In genomic region chr17:28902819-28903545, GRCh38 we compare ENCODE assay signal across 1 cellular context.
TF ChIP-seq lines count a peak whose summit lies in the region.

TSS of gene DHRS13 (minus strand) at chr17:28903079. CDS start at chr17:28902944, 135 bp downstream.

TF ChIP-seq in HepG2, 621 proteins besides CTCF, POLR2A, EP300 and RAD21 (continued from another document and continues in another):
- TF ChIP-seq ZMAT5 (CRISPR knock-in tag; IDR thresholded peaks at IDR 0.05; ENCODE audit: borderline replicate concordance, low read depth) (no peak), ZNF777 (CRISPR knock-in tag; IDR thresholded peaks at IDR 0.05) (no peak), AFF4 (CRISPR knock-in tag; IDR thresholded peaks at IDR 0.05) (no peak; the same call in 1 of the 2 replicates), TARDBP (CRISPR knock-in tag; IDR thresholded peaks at IDR 0.05) (peak; percentile 95; the same call in 1 of the 2 replicates), MED1 (CRISPR knock-in tag; IDR thresholded peaks at IDR 0.05) (peak; percentile 90), XRCC5 (optimal IDR thresholded peaks at IDR 0.05; ENCODE audit: low read length) (peak; percentile 100), ZNF652 (CRISPR knock-in tag; IDR thresholded peaks at IDR 0.05; ENCODE audit: borderline replicate concordance, low read depth) (0 out of 2 replicates have a peak, but pooled peaks have one; percentile 19), MYPOP (CRISPR knock-in tag; IDR thresholded peaks at IDR 0.05) (peak; percentile 61), CEBPG (CRISPR knock-in tag; IDR thresholded peaks at IDR 0.05) (peak; percentile 37), ZNF468 (CRISPR knock-in tag; IDR thresholded peaks at IDR 0.05) (no peak), ZNF331 (CRISPR knock-in tag; IDR thresholded peaks at IDR 0.05) (peak; percentile 87), ZSCAN9 (CRISPR knock-in tag; IDR thresholded peaks at IDR 0.05; ENCODE audit: borderline replicate concordance) (0 out of 2 replicates have a peak, but pooled peaks have one; percentile 58), ZNF768 (CRISPR knock-in tag; IDR thresholded peaks at IDR 0.05) (peak; percentile 39; the same call in 1 of the 2 replicates), IRF9 (CRISPR knock-in tag; IDR thresholded peaks at IDR 0.05; ENCODE audit: borderline replicate concordance) (peak; percentile 94), ZNF546 (CRISPR knock-in tag; conservative IDR thresholded peaks at IDR 0.05) (peak; percentile 58; the same call in 1 of the 2 replicates), ZNF775 (CRISPR knock-in tag; IDR thresholded peaks at IDR 0.05; ENCODE audit: borderline replicate concordance) (no peak), ZXDC (CRISPR knock-in tag; IDR thresholded peaks at IDR 0.05) (no peak; the same call in 1 of the 2 replicates), GFI1 (CRISPR knock-in tag; IDR thresholded peaks at IDR 0.05; ENCODE audit: borderline replicate concordance) (no peak), ZNF335 (CRISPR knock-in tag; IDR thresholded peaks at IDR 0.05) (0 out of 2 replicates have a peak, but pooled peaks have one; percentile 48), GZF1 (CRISPR knock-in tag; IDR thresholded peaks at IDR 0.05) (no peak), SIX4 (CRISPR knock-in tag; IDR thresholded peaks at IDR 0.05) (no peak; the same call in 1 of the 2 replicates), ZNF597 (CRISPR knock-in tag; IDR thresholded peaks at IDR 0.05) (no peak), ZNF101 (CRISPR knock-in tag; IDR thresholded peaks at IDR 0.05; ENCODE audit: borderline replicate concordance, low read depth) (no peak), ZNF530 (CRISPR knock-in tag; IDR thresholded peaks at IDR 0.05; ENCODE audit: low read depth) (no peak), ZNF878 (CRISPR knock-in tag; IDR thresholded peaks at IDR 0.05) (no peak), ZNF510 (CRISPR knock-in tag; IDR thresholded peaks at IDR 0.05; ENCODE audit: low read depth) (no peak; the same call in 1 of the 2 replicates), MZF1 (CRISPR knock-in tag; IDR thresholded peaks at IDR 0.05; ENCODE audit: borderline replicate concordance) (no peak), SALL2 (CRISPR knock-in tag; IDR thresholded peaks at IDR 0.05) (peak; percentile 72; the same call in 1 of the 2 replicates), IRX3 (CRISPR knock-in tag; IDR thresholded peaks at IDR 0.05; ENCODE audit: borderline replicate concordance, low read depth) (0 out of 2 replicates have a peak, but pooled peaks have one; percentile 86), FOXC1 (CRISPR knock-in tag; IDR thresholded peaks at IDR 0.05; ENCODE audit: borderline replicate concordance) (peak; percentile 59), ZNF891 (CRISPR knock-in tag; IDR thresholded peaks at IDR 0.05) (0 out of 2 replicates have a peak, but pooled peaks have one; percentile 10), IKZF5 (CRISPR knock-in tag; IDR thresholded peaks at IDR 0.05) (peak; percentile 86), TAF15 (IDR thresholded peaks at IDR 0.05; ENCODE audit: low read depth, low read length, poor library complexity, severe bottlenecking) (peak; percentile 43), ZNF292 (CRISPR knock-in tag; IDR thresholded peaks at IDR 0.05; ENCODE audit: borderline replicate concordance, low read depth) (no peak), ASH2L (IDR thresholded peaks at IDR 0.05; ENCODE audit: insufficient read length, low read depth, low read length) (peak; percentile 79), ZNF276 (CRISPR knock-in tag; IDR thresholded peaks at IDR 0.05; ENCODE audit: low read depth) (peak; percentile 88), ZNF883 (CRISPR knock-in tag; IDR thresholded peaks at IDR 0.05; ENCODE audit: not compliant biosample characterization) (peak; percentile 24), NR2F1 (CRISPR knock-in tag; IDR thresholded peaks at IDR 0.05) (no peak), U2AF1 (optimal IDR thresholded peaks at IDR 0.05; ENCODE audit: low read depth, low read length) (no peak), REPIN1 (CRISPR knock-in tag; IDR thresholded peaks at IDR 0.05; ENCODE audit: borderline replicate concordance, low read depth) (peak; percentile 82), ZBTB3 (CRISPR knock-in tag; IDR thresholded peaks at IDR 0.05; ENCODE audit: borderline replicate concordance, low read depth) (no peak; the same call in 1 of the 2 replicates), ZBTB4 (CRISPR knock-in tag; IDR thresholded peaks at IDR 0.05; ENCODE audit: borderline replicate concordance) (0 out of 2 replicates have a peak, but pooled peaks have one; percentile 22), ZNF737 (CRISPR knock-in tag; IDR thresholded peaks at IDR 0.05; ENCODE audit: borderline replicate concordance) (no peak), RNF2 (conservative IDR thresholded peaks at IDR 0.05; ENCODE audit: low read depth) (peak; percentile 61; the same call in 1 of the 2 replicates), SNAPC2 (CRISPR knock-in tag; IDR thresholded peaks at IDR 0.05) (peak; percentile 77; the same call in 1 of the 2 replicates), CBX1 (IDR thresholded peaks at IDR 0.05; ENCODE audit: low read depth) (peak; percentile 89), ZKSCAN8 (CRISPR knock-in tag; IDR thresholded peaks at IDR 0.05; ENCODE audit: borderline replicate concordance) (peak; percentile 79; the same call in 1 of the 2 replicates)
